Comparison of ENCODE assay signal across 32 cellular contexts in the genomic region with DNA sequence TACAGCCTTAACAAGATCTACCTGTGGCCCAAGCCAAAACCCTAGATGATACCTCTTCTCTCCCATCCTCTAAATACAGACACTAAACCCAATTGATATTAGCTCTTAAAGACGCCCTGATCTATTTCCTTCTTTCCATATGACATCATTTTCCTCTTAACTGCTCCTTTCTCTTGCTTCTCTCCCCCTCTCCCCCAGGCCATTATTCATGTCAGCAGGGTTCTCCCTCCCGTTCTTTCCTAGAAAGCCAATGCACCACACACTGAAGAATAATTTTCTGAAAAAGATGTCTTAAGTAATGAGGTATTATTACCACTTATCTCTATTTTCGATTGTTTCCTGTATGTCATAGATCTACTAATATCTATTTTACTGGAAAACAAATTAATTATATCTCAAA.
"Had no signal": no experiment of that assay in that cellular context is flagged by ENCODE, and none has a peak within 500 bp of the region (broad histone marks: within the 10 kb centered on the region; RNA-seq: fewer than 3 reads in every experiment).

No MANE protein-coding gene starts in this region.

- H3K9me3 Mint-ChIP-seq: activated CD4-positive, alpha-beta T cell treated with anti-CD3 and anti-CD28 coated beads, Interleukin-2, amount 10 ng/mL, durations not matched to agents 24 days and 14 days; activated naive CD4-positive, alpha-beta T cell treated with anti-CD3 and anti-CD28 coated beads, Interleukin-2, amount 10 ng/mL, durations not matched to agents 7 days and 5 days; activated T-helper 1 cell treated with anti-CD3 and anti-CD28 coated beads, Interleukin-12 subunit alpha, Interleukin-12 subunit beta, Interleukin-2, Interleukin-4 antibody, amounts not matched to agents 30 ng/mL and 10 ng/mL and 1 ng/mL, durations not matched to agents 14 hours and 24 hours and 36 hours had no signal

- H3K9me3 ChIP-seq: Peyer's patch, SJSA1 had no signal

- H3K4me3 Mint-ChIP-seq: activated CD4-positive, alpha-beta T cell treated with anti-CD3 and anti-CD28 coated beads, Interleukin-2, amount 10 ng/mL, durations not matched to agents 24 days and 14 days; activated CD8-positive, alpha-beta T cell treated with anti-CD3 and anti-CD28 coated beads for 36 hours; activated naive CD4-positive, alpha-beta T cell treated with anti-CD3 and anti-CD28 coated beads, Interleukin-2, amount 10 ng/mL, durations not matched to agents 7 days and 5 days; activated naive CD8-positive, alpha-beta T cell; activated naive CD8-positive, alpha-beta T cell treated with anti-CD3 and anti-CD28 coated beads, Interleukin-2, amount 50 U/mL, for 24 hours; activated T-helper 1 cell treated with anti-CD3 and anti-CD28 coated beads, Interleukin-12 subunit alpha, Interleukin-12 subunit beta, Interleukin-2, Interleukin-4 antibody, amounts not matched to agents 30 ng/mL and 10 ng/mL and 1 ng/mL, durations not matched to agents 14 hours and 24 hours and 36 hours had no signal

- H3K27ac ChIP-seq: brain microvascular endothelial cell, Peyer's patch, SJSA1 had no signal

- H3K36me3 ChIP-seq: brain microvascular endothelial cell, Peyer's patch had no signal

- H3K4me3 ChIP-seq: Peyer's patch, SJSA1 had no signal

- H3K27me3 Mint-ChIP-seq: activated CD4-positive, alpha-beta T cell treated with anti-CD3 and anti-CD28 coated beads, Interleukin-2, amount 10 ng/mL, durations not matched to agents 24 days and 14 days; activated CD8-positive, alpha-beta T cell treated with anti-CD3 and anti-CD28 coated beads for 36 hours; activated naive CD4-positive, alpha-beta T cell treated with anti-CD3 and anti-CD28 coated beads, Interleukin-2, amount 10 ng/mL, durations not matched to agents 7 days and 5 days; activated naive CD8-positive, alpha-beta T cell; activated naive CD8-positive, alpha-beta T cell treated with anti-CD3 and anti-CD28 coated beads, Interleukin-2, amount 50 U/mL, for 24 hours had no signal

- ATAC-seq: activated CD8-positive, alpha-beta T cell treated with anti-CD3 and anti-CD28 coated beads for 36 hours; activated naive CD8-positive, alpha-beta T cell treated with anti-CD3 and anti-CD28 coated beads, Interleukin-2, amount 50 U/mL, for 24 hours; PC-3 had no signal

- H3K4me1 ChIP-seq: Peyer's patch had no signal

- DNase-seq: activated CD4-positive, alpha-beta T cell treated with anti-CD3 and anti-CD28 coated beads, Interleukin-2, amount 10 ng/mL, durations not matched to agents 24 days and 14 days; activated CD4-positive, alpha-beta T cell treated with anti-CD3 and anti-CD28 coated beads, Interleukin-2, amount 50 U/mL, for 4 hours; activated CD8-positive, alpha-beta T cell treated with anti-CD3 and anti-CD28 coated beads for 36 hours; activated effector memory CD4-positive, alpha-beta T cell treated with Interleukin-2 at 50 U/mL for 16 hours; activated naive CD4-positive, alpha-beta T cell treated with anti-CD3 and anti-CD28 coated beads, Interleukin-2, amount 10 ng/mL, durations not matched to agents 7 days and 5 days; activated naive CD8-positive, alpha-beta T cell treated with anti-CD3 and anti-CD28 coated beads, Interleukin-2, amount 50 U/mL, for 24 hours; activated T-cell treated with anti-CD3 and anti-CD28 coated beads, Interleukin-2, amount 50 U/mL, for 1 hour; anterior cingulate cortex; brain microvascular endothelial cell; central memory CD4-positive, alpha-beta T cell; NCI-H1092 treated with DMSO at 0.1 percent for 48 hours; NCI-H1417; NCI-H146; NCI-H187; NCI-H2029 treated with DMSO at 0.1 percent for 48 hours; NCI-H2107; NCI-H2171; NCI-H510A; NCI-H526; NCI-H748 treated with DMSO at 0.1 percent for 48 hours; NK-92 treated with Interleukin-12 subunit alpha and Interleukin-12 subunit beta, amount 100 ng/mL, for 24 hours; PC-3; Peyer's patch; RPMI8226; SHP77 treated with DMSO at 0.1 percent for 48 hours; SW 1271; T-helper 1 cell; T-helper 2 cell; T-helper 9 cell had no signal

- H3K27me3 ChIP-seq: brain microvascular endothelial cell, Peyer's patch, SJSA1 had no signal

- H3K27ac Mint-ChIP-seq: activated CD4-positive, alpha-beta T cell treated with anti-CD3 and anti-CD28 coated beads, Interleukin-2, amount 10 ng/mL, durations not matched to agents 24 days and 14 days; activated CD8-positive, alpha-beta T cell treated with anti-CD3 and anti-CD28 coated beads for 36 hours; activated naive CD4-positive, alpha-beta T cell treated with anti-CD3 and anti-CD28 coated beads, Interleukin-2, amount 10 ng/mL, durations not matched to agents 7 days and 5 days; activated naive CD8-positive, alpha-beta T cell; activated naive CD8-positive, alpha-beta T cell treated with anti-CD3 and anti-CD28 coated beads, Interleukin-2, amount 50 U/mL, for 24 hours; activated T-helper 1 cell treated with anti-CD3 and anti-CD28 coated beads, Interleukin-12 subunit alpha, Interleukin-12 subunit beta, Interleukin-2, Interleukin-4 antibody, amounts not matched to agents 30 ng/mL and 10 ng/mL and 1 ng/mL, durations not matched to agents 14 hours and 24 hours and 36 hours had no signal
